16 cellular contexts compared by ENCODE assay signal in the genomic region with DNA sequence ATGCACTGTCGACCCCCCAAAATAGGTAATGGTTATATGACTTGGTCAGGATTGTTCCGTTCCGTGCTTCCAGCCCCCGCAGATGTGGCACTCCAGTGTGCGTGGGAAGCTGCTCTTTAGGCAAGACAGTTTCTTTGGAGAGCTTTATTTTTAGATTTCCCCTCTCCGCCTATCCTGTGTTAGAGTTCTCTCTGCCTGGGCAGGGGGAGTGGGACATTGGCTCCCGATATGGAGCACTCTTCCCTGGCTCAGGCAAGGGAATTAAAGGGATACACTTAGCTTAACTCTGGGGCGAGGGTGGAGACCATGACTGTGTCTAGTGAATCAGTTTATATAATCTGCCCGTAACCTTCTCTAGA. TPM values are rescaled to one million over a fixed set of nuclear protein-coding genes. Genes with fewer than 3 reads are reported as not detected.
DNase-seq lines count a peak whose midpoint lies in the region; ATAC-seq and TF ChIP-seq lines count a peak whose summit lies in the region.
"Had no signal": no experiment of that assay in that cellular context is flagged by ENCODE, and none has a peak within 500 bp of the region (broad histone marks: within the 10 kb centered on the region; RNA-seq: fewer than 3 reads in every experiment).

No MANE protein-coding gene starts in this region.

- ATAC-seq in GM18517 (IDR thresholded peaks at IDR 0.05; ENCODE audit: unreplicated experiment) = no peak
- ATAC-seq in activated T-helper 17 cell treated with anti-CD3 and anti-CD28 coated beads, Interleukin-2, amount 50 U/mL, for 72 hours (replicated peaks) = no peak
- ATAC-seq: activated T-cell treated with anti-CD3 and anti-CD28 coated beads, Interleukin-2, amount 50 U/mL, for 4 hours; K562 had no signal

- H3K4me1 ChIP-seq in uterus = no peaks in the 10 kb centered on the region

- H3K9me3 Mint-ChIP-seq in glutamatergic neuron (ENCODE audit: unreplicated experiment) (no peaks in the 10 kb centered on the region), nephron (no peaks in the 10 kb centered on the region)
- no peaks in the 10 kb centered on the region for H3K9me3 Mint-ChIP-seq in activated T-helper 17 cell treated with anti-CD3 and anti-CD28 coated beads, Interleukin-2, amount 50 U/mL, for 72 hours
- H3K9me3 Mint-ChIP-seq in activated CD4-positive, alpha-beta T cell treated with anti-CD3 and anti-CD28 coated beads, Interleukin-2, amount 10 ng/mL, durations not matched to agents 24 days and 14 days = no peaks in the 10 kb centered on the region
- H3K9me3 Mint-ChIP-seq: activated T-cell treated with anti-CD3 and anti-CD28 coated beads, Interleukin-2, amount 50 U/mL, for 4 hours had no signal

- H3K36me3 ChIP-seq in uterus = no peaks in the 10 kb centered on the region
- H3K36me3 ChIP-seq: suprapubic skin had no signal

- H3K36me3 Mint-ChIP-seq in glutamatergic neuron (ENCODE audit: unreplicated experiment) (no peaks in the 10 kb centered on the region), nephron (ENCODE audit: low read depth) (peaks cover 34% of the 10 kb centered on the region)
- peaks cover 14% of the 10 kb centered on the region for H3K36me3 Mint-ChIP-seq in activated T-helper 17 cell treated with anti-CD3 and anti-CD28 coated beads, Interleukin-2, amount 50 U/mL, for 72 hours (ENCODE audit: low read depth)
- peaks cover 9% of the 10 kb centered on the region for H3K36me3 Mint-ChIP-seq in activated CD4-positive, alpha-beta T cell treated with anti-CD3 and anti-CD28 coated beads, Interleukin-2, amount 10 ng/mL, durations not matched to agents 24 days and 14 days (ENCODE audit: low read depth)

- H3K27ac ChIP-seq in uterus = peak overlapping the region; percentile 43 to 52

- intact Hi-C loops in uterus (cut with DNase I; ENCODE audit: low total_unique reads) = no loop called here
- intact Hi-C loops in activated CD4-positive, alpha-beta T cell treated with anti-CD3 and anti-CD28 coated beads, Interleukin-2, amount 10 ng/mL, durations not matched to agents 24 days and 14 days (cut with micrococcal nuclease) = no loop called here

- H3K27ac Mint-ChIP-seq in glutamatergic neuron (ENCODE audit: unreplicated experiment) (peak overlapping the region; percentile 75), nephron (peak overlapping the region in 2 of 3 experiments; percentile 63 to 71)
- no peak overlapping the region for H3K27ac Mint-ChIP-seq in activated T-helper 17 cell treated with anti-CD3 and anti-CD28 coated beads, Interleukin-2, amount 50 U/mL, for 72 hours
- no peak overlapping the region for H3K27ac Mint-ChIP-seq in activated CD4-positive, alpha-beta T cell treated with anti-CD3 and anti-CD28 coated beads, Interleukin-2, amount 10 ng/mL, durations not matched to agents 24 days and 14 days

- no peaks in the 10 kb centered on the region for H3K27me3 ChIP-seq in uterus
- H3K27me3 ChIP-seq: suprapubic skin had no signal

- peaks cover 45% of the 10 kb centered on the region for H3K4me1 Mint-ChIP-seq in glutamatergic neuron (ENCODE audit: low read depth, unreplicated experiment)
- H3K4me1 Mint-ChIP-seq in nephron = peaks cover 57% of the 10 kb centered on the region
- H3K4me1 Mint-ChIP-seq in activated T-helper 17 cell treated with anti-CD3 and anti-CD28 coated beads, Interleukin-2, amount 50 U/mL, for 72 hours = peaks cover under 1% of the 10 kb centered on the region
- H3K4me1 Mint-ChIP-seq in activated CD4-positive, alpha-beta T cell treated with anti-CD3 and anti-CD28 coated beads, Interleukin-2, amount 10 ng/mL, durations not matched to agents 24 days and 14 days = peaks cover 4% of the 10 kb centered on the region

- H3K4me3 Mint-ChIP-seq in glutamatergic neuron (ENCODE audit: unreplicated experiment) (peak overlapping the region; percentile 70), nephron (peak overlapping the region in 1 of 3 experiments; percentile 29)
- H3K4me3 Mint-ChIP-seq in activated T-helper 17 cell treated with anti-CD3 and anti-CD28 coated beads, Interleukin-2, amount 50 U/mL, for 72 hours = no peak overlapping the region
- no peak overlapping the region for H3K4me3 Mint-ChIP-seq in activated CD4-positive, alpha-beta T cell treated with anti-CD3 and anti-CD28 coated beads, Interleukin-2, amount 10 ng/mL, durations not matched to agents 24 days and 14 days
- H3K4me3 Mint-ChIP-seq: activated T-cell treated with anti-CD3 and anti-CD28 coated beads, Interleukin-2, amount 50 U/mL, for 4 hours had no signal

- peak; percentile 45 for DNase-seq in DMS 273 (lab: John Stamatoyannopoulos, UW; ENCODE audit: unreplicated experiment)
- DNase-seq in DMS 273 treated with DMSO at 0.1 percent for 48 hours (lab: John Stamatoyannopoulos, UW) = no peak
- DNase-seq in glutamatergic neuron = no peak
- DNase-seq in uterus = peak; percentile 17 to 47
- DNase-seq in activated CD4-positive, alpha-beta T cell treated with anti-CD3 and anti-CD28 coated beads, Interleukin-2, amount 10 ng/mL, durations not matched to agents 24 days and 14 days = no peak
- DNase-seq: 8988T; activated CD4-positive, alpha-beta T cell treated with anti-CD3 and anti-CD28 coated beads for 1 hour; activated T-cell treated with anti-CD3 and anti-CD28 coated beads, Interleukin-2, amount 50 U/mL, for 4 hours; NCI-H187 treated with DMSO at 0.1 percent for 48 hours; NCI-H774 had no signal

- H3K4me3 ChIP-seq in uterus = no peak overlapping the region
- H3K4me3 ChIP-seq: K562, suprapubic skin had no signal

- no peak for TF ChIP-seq CTCF in glutamatergic neuron (IDR thresholded peaks at IDR 0.05; ENCODE audit: partially characterized antibody, unreplicated experiment)
- TF ChIP-seq CTCF in nephron (IDR thresholded peaks at IDR 0.05; ENCODE audit: unreplicated experiment in 3 of 3) = no peak
- TF ChIP-seq CTCF in uterus (IDR thresholded peaks at IDR 0.05) = no peak

- no peaks in the 10 kb centered on the region for H3K9me3 ChIP-seq in uterus
- H3K9me3 ChIP-seq: suprapubic skin had no signal

- TF ChIP-seq POLR2A in uterus (IDR thresholded peaks at IDR 0.05) = no peak

- H3K27me3 Mint-ChIP-seq in glutamatergic neuron (ENCODE audit: unreplicated experiment) (no peaks in the 10 kb centered on the region), nephron (ENCODE audit: low read depth) (no peaks in the 10 kb centered on the region)
- no peaks in the 10 kb centered on the region for H3K27me3 Mint-ChIP-seq in activated T-helper 17 cell treated with anti-CD3 and anti-CD28 coated beads, Interleukin-2, amount 50 U/mL, for 72 hours
- no peaks in the 10 kb centered on the region for H3K27me3 Mint-ChIP-seq in activated CD4-positive, alpha-beta T cell treated with anti-CD3 and anti-CD28 coated beads, Interleukin-2, amount 10 ng/mL, durations not matched to agents 24 days and 14 days

RNA-seq across cellular contexts. Expression of a gene that starts 36.0 kb away (rescaled TPM):
- 76.7 TPM for total RNA-seq in glutamatergic neuron (ENCODE audit: unreplicated experiment)
- 10 to 100 TPM in 3 of 4 donors, 1 to 10 TPM in 1; 4.9 to 72.6 (median 33.5) TPM for total RNA-seq in uterus
- total RNA-seq in activated T-helper 17 cell treated with anti-CD3 and anti-CD28 coated beads, Interleukin-2, amount 50 U/mL, for 72 hours = 10 to 100 TPM; 17.3 to 17.6 TPM
- total RNA-seq in activated CD4-positive, alpha-beta T cell treated with anti-CD3 and anti-CD28 coated beads, Interleukin-2, amount 10 ng/mL, durations not matched to agents 24 days and 14 days = 31.9 and 41.1 TPM in 2 replicates

RNA-seq across cellular contexts. Expression of a gene that starts 57.5 kb away (rescaled TPM):
- not detected for total RNA-seq in glutamatergic neuron (ENCODE audit: unreplicated experiment)
- under 1 TPM in 1 of 4 donors, not detected in 3; 0.21 TPM for total RNA-seq in uterus
- under 1 TPM; 0.24 to 0.69 TPM for total RNA-seq in activated T-helper 17 cell treated with anti-CD3 and anti-CD28 coated beads, Interleukin-2, amount 50 U/mL, for 72 hours
- 0.12 and 0.19 TPM in 2 replicates for total RNA-seq in activated CD4-positive, alpha-beta T cell treated with anti-CD3 and anti-CD28 coated beads, Interleukin-2, amount 10 ng/mL, durations not matched to agents 24 days and 14 days
- total RNA-seq: activated T-cell treated with anti-CD3 and anti-CD28 coated beads, Interleukin-2, amount 50 U/mL, for 4 hours; K562; SK-MEL-5 had no signal

Comparison
In these comparisons a context has a peak if more than half of its experiments do, and no peak if none do; other contexts are left out.
1. DNase-seq: peak in DMS 273 (single experiment) and uterus (2 of 2); none in DMS 273 treated with DMSO at 0.1 percent for 48 hours (single experiment), glutamatergic neuron (single experiment) and activated CD4-positive, alpha-beta T cell treated with anti-CD3 and anti-CD28 coated beads, Interleukin-2, amount 10 ng/mL, durations not matched to agents 24 days and 14 days (single experiment).
2. H3K27ac Mint-ChIP-seq: peak in glutamatergic neuron (single experiment) and nephron (2 of 3); none in activated T-helper 17 cell treated with anti-CD3 and anti-CD28 coated beads, Interleukin-2, amount 50 U/mL, for 72 hours (single experiment) and activated CD4-positive, alpha-beta T cell treated with anti-CD3 and anti-CD28 coated beads, Interleukin-2, amount 10 ng/mL, durations not matched to agents 24 days and 14 days (single experiment).